Comparison of ENCODE assay signal across 9 cellular contexts in genomic region chr6:33019358-33019757, GRCh38. TPM values are rescaled to one million over a fixed set of nuclear protein-coding genes. Genes with fewer than 3 reads are reported as not detected.
DNase-seq lines count a peak whose midpoint lies in the region; ATAC-seq and TF ChIP-seq lines count a peak whose summit lies in the region.
"Had no signal": no experiment of that assay in that cellular context is flagged by ENCODE, and none has a peak within 500 bp of the region (broad histone marks: within the 10 kb centered on the region; RNA-seq: fewer than 3 reads in every experiment).

No MANE protein-coding gene starts in this region.

- peak; percentile 17 for ATAC-seq in activated CD8-positive, alpha-beta memory T cell treated with anti-CD3 and anti-CD28 coated beads, Interleukin-2, amount 10 ng/mL, durations not matched to agents 7 days and 5 days
- no peak for ATAC-seq in activated naive CD8-positive, alpha-beta T cell treated with anti-CD3 and anti-CD28 coated beads, Interleukin-2, amount 10 ng/mL, durations not matched to agents 7 days and 5 days (ENCODE audit: low read depth)
- ATAC-seq in lung (ENCODE audit: insufficient read depth, low FRiP score) (no peak), HG03175 (IDR thresholded peaks at IDR 0.05; ENCODE audit: unreplicated experiment) (no peak)

- no peaks in the 10 kb centered on the region for H3K9me3 ChIP-seq in lung (ENCODE audit: control insufficient read depth in 2 of 2, insufficient read depth in 1 of 2, low read length in 1 of 2)
- no peaks in the 10 kb centered on the region for H3K9me3 ChIP-seq in thyroid gland

- no peak for DNase-seq in activated CD8-positive, alpha-beta memory T cell treated with anti-CD3 and anti-CD28 coated beads, Interleukin-2, amount 10 ng/mL, durations not matched to agents 7 days and 5 days
- no peak for DNase-seq in activated CD8-positive, alpha-beta memory T cell treated with anti-CD3 and anti-CD28 coated beads, Interleukin-2, amount 50 U/mL, for 4 hours
- DNase-seq in activated naive CD8-positive, alpha-beta T cell treated with anti-CD3 and anti-CD28 coated beads, Interleukin-2, amount 10 ng/mL, durations not matched to agents 7 days and 5 days = no peak
- no peak for DNase-seq in lung (ENCODE audit: low spot score)
- no peak for DNase-seq in thyroid gland
- no peak for DNase-seq in HK-2 (ENCODE audit: unreplicated experiment)
- no peak for DNase-seq in pons (ENCODE audit: low spot score)
- DNase-seq: NCI-H1436 treated with DMSO at 0.1 percent for 48 hours had no signal

- TF ChIP-seq POLR2A in thyroid gland (IDR thresholded peaks at IDR 0.05) = no peak

- no peaks in the 10 kb centered on the region for H3K36me3 ChIP-seq in lung (ENCODE audit: control insufficient read depth in 2 of 2, insufficient read depth in 2 of 2, low read length in 2 of 2)
- no peaks in the 10 kb centered on the region for H3K36me3 ChIP-seq in thyroid gland

- H3K36me3 Mint-ChIP-seq in activated CD8-positive, alpha-beta memory T cell treated with anti-CD3 and anti-CD28 coated beads, Interleukin-2, amount 10 ng/mL, durations not matched to agents 7 days and 5 days = no peaks in the 10 kb centered on the region
- no peaks in the 10 kb centered on the region for H3K36me3 Mint-ChIP-seq in activated naive CD8-positive, alpha-beta T cell treated with anti-CD3 and anti-CD28 coated beads, Interleukin-2, amount 10 ng/mL, durations not matched to agents 7 days and 5 days

- H3K4me3 Mint-ChIP-seq in activated CD8-positive, alpha-beta memory T cell treated with anti-CD3 and anti-CD28 coated beads, Interleukin-2, amount 10 ng/mL, durations not matched to agents 7 days and 5 days = peak overlapping the region; percentile 53
- peak overlapping the region; percentile 21 for H3K4me3 Mint-ChIP-seq in activated naive CD8-positive, alpha-beta T cell treated with anti-CD3 and anti-CD28 coated beads, Interleukin-2, amount 10 ng/mL, durations not matched to agents 7 days and 5 days

- H3K27ac Mint-ChIP-seq in activated CD8-positive, alpha-beta memory T cell treated with anti-CD3 and anti-CD28 coated beads, Interleukin-2, amount 10 ng/mL, durations not matched to agents 7 days and 5 days = peak overlapping the region; percentile 56
- no peak overlapping the region for H3K27ac Mint-ChIP-seq in activated naive CD8-positive, alpha-beta T cell treated with anti-CD3 and anti-CD28 coated beads, Interleukin-2, amount 10 ng/mL, durations not matched to agents 7 days and 5 days

- CTCF ChIA-PET in activated CD8-positive, alpha-beta memory T cell treated with anti-CD3 and anti-CD28 coated beads, Interleukin-2, amount 10 ng/mL, durations not matched to agents 7 days and 5 days (lab: Charles Lee) = interaction anchor here (0.7 to 1.8 kb wide), 6 partner anchors 9 to 178 kb away, joined by 3 to 6 read pairs (median 4); no protein-coding TSS in a partner anchor

- H3K4me1 Mint-ChIP-seq in activated CD8-positive, alpha-beta memory T cell treated with anti-CD3 and anti-CD28 coated beads, Interleukin-2, amount 10 ng/mL, durations not matched to agents 7 days and 5 days = peaks cover 29% of the 10 kb centered on the region
- H3K4me1 Mint-ChIP-seq in activated naive CD8-positive, alpha-beta T cell treated with anti-CD3 and anti-CD28 coated beads, Interleukin-2, amount 10 ng/mL, durations not matched to agents 7 days and 5 days = peaks cover 12% of the 10 kb centered on the region

- H3K27me3 ChIP-seq in lung (ENCODE audit: control insufficient read depth, insufficient read depth) = no peaks in the 10 kb centered on the region
- H3K27me3 ChIP-seq in thyroid gland = no peaks in the 10 kb centered on the region

- TF ChIP-seq CTCF in lung (IDR thresholded peaks at IDR 0.05; ENCODE audit: control extremely low read depth, extremely low read depth) (no peak), thyroid gland (IDR thresholded peaks at IDR 0.05) (no peak)

- no peaks in the 10 kb centered on the region for H3K9me3 Mint-ChIP-seq in activated CD8-positive, alpha-beta memory T cell treated with anti-CD3 and anti-CD28 coated beads, Interleukin-2, amount 10 ng/mL, durations not matched to agents 7 days and 5 days (ENCODE audit: low read depth)
- H3K9me3 Mint-ChIP-seq in activated naive CD8-positive, alpha-beta T cell treated with anti-CD3 and anti-CD28 coated beads, Interleukin-2, amount 10 ng/mL, durations not matched to agents 7 days and 5 days = no peaks in the 10 kb centered on the region

- H3K4me1 ChIP-seq in lung (ENCODE audit: control insufficient read depth in 2 of 2, insufficient read depth in 2 of 2, low read length in 2 of 2) = peaks cover 0 to 6% of the 10 kb centered on the region in 2 donors
- H3K4me1 ChIP-seq in thyroid gland = peaks cover 5 to 17% of the 10 kb centered on the region in 2 donors

- peaks cover 8% of the 10 kb centered on the region for H3K27me3 Mint-ChIP-seq in activated CD8-positive, alpha-beta memory T cell treated with anti-CD3 and anti-CD28 coated beads, Interleukin-2, amount 10 ng/mL, durations not matched to agents 7 days and 5 days
- peaks cover 19% of the 10 kb centered on the region for H3K27me3 Mint-ChIP-seq in activated naive CD8-positive, alpha-beta T cell treated with anti-CD3 and anti-CD28 coated beads, Interleukin-2, amount 10 ng/mL, durations not matched to agents 7 days and 5 days

- H3K27ac ChIP-seq in lung (ENCODE audit: low read depth in 1 of 2, low read length in 1 of 2) (peak overlapping the region; percentile 60 to 96), thyroid gland (peak overlapping the region; percentile 53 to 91 (median 77))

- POLR2A ChIA-PET in activated naive CD8-positive, alpha-beta T cell treated with anti-CD3 and anti-CD28 coated beads, Interleukin-2, amount 10 ng/mL, durations not matched to agents 7 days and 5 days (lab: Charles Lee) = no interaction called here

- H3K4me3 ChIP-seq in lung = no peak overlapping the region
- no peak overlapping the region for H3K4me3 ChIP-seq in thyroid gland (replicated peaks in 1 of 3)

- intact Hi-C loops in thyroid gland (cut with DNase I) = loop anchor here (10.0 kb wide), 1 partner anchor 225 kb away; no protein-coding TSS in a partner anchor

RNA-seq across cellular contexts. Expression of gene HLA-DOA, which starts 10.0 kb away (rescaled TPM):
- 10 to 100 TPM; 11.8 to 16.7 TPM for total RNA-seq in activated CD8-positive, alpha-beta memory T cell treated with anti-CD3 and anti-CD28 coated beads, Interleukin-2, amount 10 ng/mL, durations not matched to agents 7 days and 5 days
- total RNA-seq in activated naive CD8-positive, alpha-beta T cell treated with anti-CD3 and anti-CD28 coated beads, Interleukin-2, amount 10 ng/mL, durations not matched to agents 7 days and 5 days = 1 to 10 TPM; 7.5 to 8.3 TPM
- 10 to 100 TPM; 20.7 to 26.4 TPM for total RNA-seq in lung
- polyA plus RNA-seq in lung = 10 to 100 TPM in 1 of 2 donors, 1 to 10 TPM in 1; 4.6 to 12.8 TPM
- 10 to 100 TPM in 3 of 4 donors, 1 to 10 TPM in 1; 2.0 to 85.9 (median 20.3) TPM for total RNA-seq in thyroid gland

RNA-seq across cellular contexts. Expression of gene BRD2, which starts 51.0 kb away (rescaled TPM):
- 100 to 1,000 TPM; 309 to 336 TPM for total RNA-seq in activated CD8-positive, alpha-beta memory T cell treated with anti-CD3 and anti-CD28 coated beads, Interleukin-2, amount 10 ng/mL, durations not matched to agents 7 days and 5 days
- 100 to 1,000 TPM; 365 to 371 TPM for total RNA-seq in activated naive CD8-positive, alpha-beta T cell treated with anti-CD3 and anti-CD28 coated beads, Interleukin-2, amount 10 ng/mL, durations not matched to agents 7 days and 5 days
- total RNA-seq in lung (100 to 1,000 TPM; 178 TPM), thyroid gland (100 to 1,000 TPM; 206 to 282 (median 238) TPM)
- 100 to 1,000 TPM; 114 to 117 TPM for polyA plus RNA-seq in lung

RNA-seq across cellular contexts. Expression of gene HLA-DPA1, which starts 54.1 kb away (rescaled TPM):
- 100 to 1,000 TPM; 276 to 299 TPM for total RNA-seq in activated CD8-positive, alpha-beta memory T cell treated with anti-CD3 and anti-CD28 coated beads, Interleukin-2, amount 10 ng/mL, durations not matched to agents 7 days and 5 days
- total RNA-seq in activated naive CD8-positive, alpha-beta T cell treated with anti-CD3 and anti-CD28 coated beads, Interleukin-2, amount 10 ng/mL, durations not matched to agents 7 days and 5 days = 10 to 100 TPM; 35.7 to 39.8 TPM
- total RNA-seq in lung (100 to 1,000 TPM in 1 of 2 donors, 10 to 100 TPM in 1; 96.2 to 321 TPM), thyroid gland (100 to 1,000 TPM in 1 of 4 donors, 10 to 100 TPM in 3; 15.4 to 172 (median 67.6) TPM)
- polyA plus RNA-seq in lung = 100 to 1,000 TPM; 105 to 184 TPM

RNA-seq across cellular contexts. Expression of gene HLA-DPB1, which starts 56.4 kb away (rescaled TPM):
- 100 to 1,000 TPM; 113 to 150 TPM for total RNA-seq in activated CD8-positive, alpha-beta memory T cell treated with anti-CD3 and anti-CD28 coated beads, Interleukin-2, amount 10 ng/mL, durations not matched to agents 7 days and 5 days
- 10 to 100 TPM; 43.4 to 44.7 TPM for total RNA-seq in activated naive CD8-positive, alpha-beta T cell treated with anti-CD3 and anti-CD28 coated beads, Interleukin-2, amount 10 ng/mL, durations not matched to agents 7 days and 5 days
- total RNA-seq in lung = 100 to 1,000 TPM in 1 of 2 donors, 10 to 100 TPM in 1; 69.8 to 235 TPM
- 100 to 1,000 TPM; 170 to 240 TPM for polyA plus RNA-seq in lung
- 10 to 100 TPM; 33.8 to 44.7 (median 41.0) TPM for total RNA-seq in thyroid gland
